In genomic region chrX:71454222-71454621, GRCh38 we compare ENCODE assay signal across 15 cellular contexts.
"Had no signal": no experiment of that assay in that cellular context is flagged by ENCODE, and none has a peak within 500 bp of the region (broad histone marks: within the 10 kb centered on the region; RNA-seq: fewer than 3 reads in every experiment).

No MANE protein-coding gene starts in this region.

- H3K27ac ChIP-seq: colonic mucosa, tibial artery, vagina had no signal

- H3K9me3 Mint-ChIP-seq: activated B cell treated with CpG ODN at 0.5 μM for 24 hours; activated CD4-positive, alpha-beta T cell treated with anti-CD3 and anti-CD28 coated beads, Interleukin-2, amount 10 ng/mL, durations not matched to agents 24 days and 14 days; activated naive CD4-positive, alpha-beta T cell treated with anti-CD3 and anti-CD28 coated beads, Interleukin-2, amount 50 U/mL, for 72 hours; stimulated activated memory B cell treated with anti-CD40 and anti-IgM and Interleukin-4, amounts not matched to agents 10 μg/mL and 1 μg/mL and 100 μg/mL, for 72 hours; T-helper 1 cell treated with Interleukin-12 subunit alpha and Interleukin-12 subunit beta and Interleukin-4 antibody, amounts not matched to agents 30 μg/mL and 1 μg/mL, for 36 hours had no signal

- H3K4me3 Mint-ChIP-seq: activated B cell treated with CpG ODN at 0.5 μM for 24 hours; activated CD4-positive, alpha-beta T cell treated with anti-CD3 and anti-CD28 coated beads, Interleukin-2, amount 10 ng/mL, durations not matched to agents 24 days and 14 days; nephron; stimulated activated memory B cell treated with anti-CD40 and anti-IgM and Interleukin-4, amounts not matched to agents 10 μg/mL and 1 μg/mL and 100 μg/mL, for 72 hours; T-helper 1 cell treated with Interleukin-12 subunit alpha and Interleukin-12 subunit beta and Interleukin-4 antibody, amounts not matched to agents 30 μg/mL and 1 μg/mL, for 36 hours had no signal

- H3K4me1 Mint-ChIP-seq: activated B cell treated with CpG ODN at 0.5 μM for 24 hours; activated CD4-positive, alpha-beta T cell treated with anti-CD3 and anti-CD28 coated beads, Interleukin-2, amount 10 ng/mL, durations not matched to agents 24 days and 14 days; stimulated activated memory B cell treated with anti-CD40 and anti-IgM and Interleukin-4, amounts not matched to agents 10 μg/mL and 1 μg/mL and 100 μg/mL, for 72 hours had no signal

- H3K36me3 ChIP-seq: colonic mucosa had no signal

- H3K27me3 Mint-ChIP-seq: activated B cell treated with CpG ODN at 0.5 μM for 24 hours; activated CD4-positive, alpha-beta T cell treated with anti-CD3 and anti-CD28 coated beads, Interleukin-2, amount 10 ng/mL, durations not matched to agents 24 days and 14 days; progenitor cell of endocrine pancreas; stimulated activated memory B cell treated with anti-CD40 and anti-IgM and Interleukin-4, amounts not matched to agents 10 μg/mL and 1 μg/mL and 100 μg/mL, for 72 hours had no signal

- H3K27me3 ChIP-seq: colonic mucosa, tibial artery, vagina had no signal

- ATAC-seq: activated naive CD4-positive, alpha-beta T cell treated with anti-CD3 and anti-CD28 coated beads, Interleukin-2, amount 50 U/mL, for 72 hours; left colon; right cardiac atrium; stimulated activated memory B cell treated with anti-CD40 and anti-IgM and Interleukin-4, amounts not matched to agents 10 μg/mL and 1 μg/mL and 100 μg/mL, for 72 hours had no signal

- H3K9me3 ChIP-seq: colonic mucosa, tibial artery, vagina had no signal

- H3K27ac Mint-ChIP-seq: activated B cell treated with CpG ODN at 0.5 μM for 24 hours; activated CD4-positive, alpha-beta T cell treated with anti-CD3 and anti-CD28 coated beads, Interleukin-2, amount 10 ng/mL, durations not matched to agents 24 days and 14 days; nephron; progenitor cell of endocrine pancreas; stimulated activated memory B cell treated with anti-CD40 and anti-IgM and Interleukin-4, amounts not matched to agents 10 μg/mL and 1 μg/mL and 100 μg/mL, for 72 hours; T-helper 1 cell treated with Interleukin-12 subunit alpha and Interleukin-12 subunit beta and Interleukin-4 antibody, amounts not matched to agents 30 μg/mL and 1 μg/mL, for 36 hours had no signal

- DNase-seq: activated B cell treated with CpG ODN at 0.5 μM for 24 hours; activated CD4-positive, alpha-beta T cell treated with anti-CD3 and anti-CD28 coated beads, Interleukin-2, amount 10 ng/mL, durations not matched to agents 24 days and 14 days; anterior cingulate cortex; colonic mucosa; hypothalamus; left colon; occipital lobe; right cardiac atrium; tibial artery had no signal

- H3K4me3 ChIP-seq: colonic mucosa, tibial artery, vagina had no signal
